1 cellular context compared by ENCODE assay signal in the genomic region with DNA sequence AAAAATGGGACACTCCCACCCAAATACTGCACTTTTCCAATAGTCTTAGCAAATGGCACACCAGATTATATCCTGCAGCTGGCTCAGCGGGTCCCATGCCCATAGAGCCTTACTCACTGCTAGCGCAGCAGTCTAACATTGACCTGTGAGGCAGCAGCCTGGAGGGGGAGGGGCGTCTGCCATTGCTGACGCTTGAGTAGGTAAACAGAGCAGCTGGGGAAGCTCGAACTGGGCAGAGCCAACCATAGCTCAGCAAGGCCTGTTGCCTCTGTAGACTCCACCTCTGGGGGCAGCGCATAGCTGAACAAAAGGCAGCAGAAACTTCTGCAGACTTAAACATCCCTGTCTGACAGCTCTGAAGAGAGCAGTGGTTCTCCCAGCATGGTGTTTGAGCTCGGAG.
TF ChIP-seq lines count a peak whose summit lies in the region.

No MANE protein-coding gene starts in this region.

TF ChIP-seq in HepG2, 621 proteins besides CTCF, POLR2A, EP300 and RAD21 (continued from another document):
- TF ChIP-seq ZBTB33 (CRISPR knock-in tag; IDR thresholded peaks at IDR 0.05) (peak; percentile 94), SKI (IDR thresholded peaks at IDR 0.05; ENCODE audit: partially characterized antibody) (peak; percentile 39), ZBTB38 (CRISPR knock-in tag; IDR thresholded peaks at IDR 0.05) (peak; percentile 64), MAF1 (CRISPR knock-in tag; IDR thresholded peaks at IDR 0.05; ENCODE audit: borderline replicate concordance) (no peak), ONECUT2 (CRISPR knock-in tag; IDR thresholded peaks at IDR 0.05) (no peak), IRX3 (CRISPR knock-in tag; IDR thresholded peaks at IDR 0.05; ENCODE audit: borderline replicate concordance, low read depth) (no peak), ZNF614 (CRISPR knock-in tag; IDR thresholded peaks at IDR 0.05; ENCODE audit: borderline replicate concordance) (no peak), FOSL2 (CRISPR knock-in tag; IDR thresholded peaks at IDR 0.05) (peak; percentile 33; the same call in 1 of the 2 replicates), USF2 (IDR thresholded peaks at IDR 0.05; ENCODE audit: low read depth, low read length) (no peak), USF2 (CRISPR knock-in tag; IDR thresholded peaks at IDR 0.05; ENCODE audit: borderline replicate concordance) (no peak), NFRKB (IDR thresholded peaks at IDR 0.05) (no peak), HIC2 (CRISPR knock-in tag; IDR thresholded peaks at IDR 0.05; ENCODE audit: low read depth) (0 out of 2 replicates have a peak, but pooled peaks have one; percentile 47), FOXA3 (CRISPR knock-in tag; IDR thresholded peaks at IDR 0.05) (peak; percentile 63), XRCC5 (optimal IDR thresholded peaks at IDR 0.05; ENCODE audit: low read length) (no peak), NBN (conservative IDR thresholded peaks at IDR 0.05) (no peak), RARA (CRISPR knock-in tag; IDR thresholded peaks at IDR 0.05) (0 out of 2 replicates have a peak, but pooled peaks have one; percentile 11), PHF20 (CRISPR knock-in tag; IDR thresholded peaks at IDR 0.05) (no peak), HNF4A (CRISPR knock-in tag; IDR thresholded peaks at IDR 0.05) (peak; percentile 16; the same call in 1 of the 2 replicates), ZNF333 (CRISPR knock-in tag; IDR thresholded peaks at IDR 0.05; ENCODE audit: borderline replicate concordance) (no peak), GZF1 (CRISPR knock-in tag; IDR thresholded peaks at IDR 0.05) (no peak), ATF3 (CRISPR knock-in tag; IDR thresholded peaks at IDR 0.05) (no peak), YY1 (IDR thresholded peaks at IDR 0.05; ENCODE audit: insufficient read depth, insufficient replicate concordance, low read depth, low read length) (peak; percentile 68), ZIK1 (CRISPR knock-in tag; IDR thresholded peaks at IDR 0.05; ENCODE audit: borderline replicate concordance, low read depth) (no peak), MLLT10 (CRISPR knock-in tag; IDR thresholded peaks at IDR 0.05) (no peak), FOXA1 (IDR thresholded peaks at IDR 0.05) (no peak), FOXA1 (CRISPR knock-in tag; IDR thresholded peaks at IDR 0.05) (peak; percentile 64; the same call in 1 of the 2 replicates), ZBTB4 (CRISPR knock-in tag; IDR thresholded peaks at IDR 0.05; ENCODE audit: borderline replicate concordance) (peak; percentile 63; the same call in 1 of the 2 replicates), ZNF30 (CRISPR knock-in tag; IDR thresholded peaks at IDR 0.05) (no peak), ZNF615 (CRISPR knock-in tag; IDR thresholded peaks at IDR 0.05; ENCODE audit: borderline replicate concordance) (no peak), POGZ (CRISPR knock-in tag; IDR thresholded peaks at IDR 0.05) (peak; percentile 53; the same call in 1 of the 2 replicates), ZMYM4 (CRISPR knock-in tag; IDR thresholded peaks at IDR 0.05) (peak; percentile 67), SIX4 (CRISPR knock-in tag; IDR thresholded peaks at IDR 0.05) (no peak), ZNF281 (CRISPR knock-in tag; IDR thresholded peaks at IDR 0.05; ENCODE audit: borderline replicate concordance) (peak; percentile 87), ZNF709 (CRISPR knock-in tag; IDR thresholded peaks at IDR 0.05) (no peak), ELF1 (CRISPR knock-in tag; IDR thresholded peaks at IDR 0.05) (no peak), SP4 (CRISPR knock-in tag; IDR thresholded peaks at IDR 0.05) (no peak)
- TF ChIP-seq, protein P1, sequence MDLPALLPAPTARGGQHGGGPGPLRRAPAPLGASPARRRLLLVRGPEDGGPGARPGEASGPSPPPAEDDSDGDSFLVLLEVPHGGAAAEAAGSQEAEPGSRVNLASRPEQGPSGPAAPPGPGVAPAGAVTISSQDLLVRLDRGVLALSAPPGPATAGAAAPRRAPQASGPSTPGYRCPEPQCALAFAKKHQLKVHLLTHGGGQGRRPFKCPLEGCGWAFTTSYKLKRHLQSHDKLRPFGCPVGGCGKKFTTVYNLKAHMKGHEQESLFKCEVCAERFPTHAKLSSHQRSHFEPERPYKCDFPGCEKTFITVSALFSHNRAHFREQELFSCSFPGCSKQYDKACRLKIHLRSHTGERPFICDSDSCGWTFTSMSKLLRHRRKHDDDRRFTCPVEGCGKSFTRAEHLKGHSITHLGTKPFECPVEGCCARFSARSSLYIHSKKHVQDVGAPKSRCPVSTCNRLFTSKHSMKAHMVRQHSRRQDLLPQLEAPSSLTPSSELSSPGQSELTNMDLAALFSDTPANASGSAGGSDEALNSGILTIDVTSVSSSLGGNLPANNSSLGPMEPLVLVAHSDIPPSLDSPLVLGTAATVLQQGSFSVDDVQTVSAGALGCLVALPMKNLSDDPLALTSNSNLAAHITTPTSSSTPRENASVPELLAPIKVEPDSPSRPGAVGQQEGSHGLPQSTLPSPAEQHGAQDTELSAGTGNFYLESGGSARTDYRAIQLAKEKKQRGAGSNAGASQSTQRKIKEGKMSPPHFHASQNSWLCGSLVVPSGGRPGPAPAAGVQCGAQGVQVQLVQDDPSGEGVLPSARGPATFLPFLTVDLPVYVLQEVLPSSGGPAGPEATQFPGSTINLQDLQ (CRISPR knock-in tag; IDR thresholded peaks at IDR 0.05): no peak
- TF ChIP-seq, protein P2, sequence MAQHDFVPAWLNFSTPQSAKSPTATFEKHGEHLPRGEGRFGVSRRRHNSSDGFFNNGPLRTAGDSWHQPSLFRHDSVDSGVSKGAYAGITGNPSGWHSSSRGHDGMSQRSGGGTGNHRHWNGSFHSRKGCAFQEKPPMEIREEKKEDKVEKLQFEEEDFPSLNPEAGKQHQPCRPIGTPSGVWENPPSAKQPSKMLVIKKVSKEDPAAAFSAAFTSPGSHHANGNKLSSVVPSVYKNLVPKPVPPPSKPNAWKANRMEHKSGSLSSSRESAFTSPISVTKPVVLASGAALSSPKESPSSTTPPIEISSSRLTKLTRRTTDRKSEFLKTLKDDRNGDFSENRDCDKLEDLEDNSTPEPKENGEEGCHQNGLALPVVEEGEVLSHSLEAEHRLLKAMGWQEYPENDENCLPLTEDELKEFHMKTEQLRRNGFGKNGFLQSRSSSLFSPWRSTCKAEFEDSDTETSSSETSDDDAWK (CRISPR knock-in tag; IDR thresholded peaks at IDR 0.05): no peak
- TF ChIP-seq, protein P3, sequence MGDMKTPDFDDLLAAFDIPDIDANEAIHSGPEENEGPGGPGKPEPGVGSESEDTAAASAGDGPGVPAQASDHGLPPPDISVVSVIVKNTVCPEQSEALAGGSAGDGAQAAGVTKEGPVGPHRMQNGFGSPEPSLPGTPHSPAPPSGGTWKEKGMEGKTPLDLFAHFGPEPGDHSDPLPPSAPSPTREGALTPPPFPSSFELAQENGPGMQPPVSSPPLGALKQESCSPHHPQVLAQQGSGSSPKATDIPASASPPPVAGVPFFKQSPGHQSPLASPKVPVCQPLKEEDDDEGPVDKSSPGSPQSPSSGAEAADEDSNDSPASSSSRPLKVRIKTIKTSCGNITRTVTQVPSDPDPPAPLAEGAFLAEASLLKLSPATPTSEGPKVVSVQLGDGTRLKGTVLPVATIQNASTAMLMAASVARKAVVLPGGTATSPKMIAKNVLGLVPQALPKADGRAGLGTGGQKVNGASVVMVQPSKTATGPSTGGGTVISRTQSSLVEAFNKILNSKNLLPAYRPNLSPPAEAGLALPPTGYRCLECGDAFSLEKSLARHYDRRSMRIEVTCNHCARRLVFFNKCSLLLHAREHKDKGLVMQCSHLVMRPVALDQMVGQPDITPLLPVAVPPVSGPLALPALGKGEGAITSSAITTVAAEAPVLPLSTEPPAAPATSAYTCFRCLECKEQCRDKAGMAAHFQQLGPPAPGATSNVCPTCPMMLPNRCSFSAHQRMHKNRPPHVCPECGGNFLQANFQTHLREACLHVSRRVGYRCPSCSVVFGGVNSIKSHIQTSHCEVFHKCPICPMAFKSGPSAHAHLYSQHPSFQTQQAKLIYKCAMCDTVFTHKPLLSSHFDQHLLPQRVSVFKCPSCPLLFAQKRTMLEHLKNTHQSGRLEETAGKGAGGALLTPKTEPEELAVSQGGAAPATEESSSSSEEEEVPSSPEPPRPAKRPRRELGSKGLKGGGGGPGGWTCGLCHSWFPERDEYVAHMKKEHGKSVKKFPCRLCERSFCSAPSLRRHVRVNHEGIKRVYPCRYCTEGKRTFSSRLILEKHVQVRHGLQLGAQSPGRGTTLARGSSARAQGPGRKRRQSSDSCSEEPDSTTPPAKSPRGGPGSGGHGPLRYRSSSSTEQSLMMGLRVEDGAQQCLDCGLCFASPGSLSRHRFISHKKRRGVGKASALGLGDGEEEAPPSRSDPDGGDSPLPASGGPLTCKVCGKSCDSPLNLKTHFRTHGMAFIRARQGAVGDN (CRISPR knock-in tag; IDR thresholded peaks at IDR 0.05): peak; percentile 50
